Comparison of ENCODE assay signal across 18 cellular contexts in genomic region chr3:179794355-179794754, GRCh38.
"Had no signal": no experiment of that assay in that cellular context is flagged by ENCODE, and none has a peak within 500 bp of the region (broad histone marks: within the 10 kb centered on the region; RNA-seq: fewer than 3 reads in every experiment).

No MANE protein-coding gene starts in this region.

- H3K27me3 ChIP-seq: ascending aorta, hepatocyte, tibial nerve, uterus had no signal

- H3K4me3 Mint-ChIP-seq: activated CD4-positive, alpha-beta T cell treated with anti-CD3 and anti-CD28 coated beads, Interleukin-2, amount 10 ng/mL, durations not matched to agents 24 days and 14 days; activated CD8-positive, alpha-beta T cell treated with anti-CD3 and anti-CD28 coated beads for 36 hours; activated naive CD4-positive, alpha-beta T cell treated with anti-CD3 and anti-CD28 coated beads for 36 hours; activated T-cell treated with anti-CD3 and anti-CD28 coated beads, Interleukin-2, amount 50 U/mL, for 24 hours; nephron progenitor cell; stimulated activated naive CD8-positive, alpha-beta T cell treated with anti-CD3 and anti-CD28 coated beads, Interleukin-15, Interleukin-2, amounts not matched to agents 100 ng/mL and 50 ng/mL, for 24 hours; T-cell had no signal

- H3K9me3 Mint-ChIP-seq: activated CD4-positive, alpha-beta T cell treated with anti-CD3 and anti-CD28 coated beads, Interleukin-2, amount 10 ng/mL, durations not matched to agents 24 days and 14 days; activated CD8-positive, alpha-beta T cell treated with anti-CD3 and anti-CD28 coated beads for 36 hours; activated naive CD4-positive, alpha-beta T cell treated with anti-CD3 and anti-CD28 coated beads for 36 hours; activated T-cell treated with anti-CD3 and anti-CD28 coated beads, Interleukin-2, amount 50 U/mL, for 24 hours; activated T-helper 2 cell treated with anti-CD3 and anti-CD28 coated beads, Interferon-gamma antibody, Interleukin-2, Interleukin-4, amounts not matched to agents 10 μg/mL and 5 μg/mL and 100 μg/mL, durations not matched to agents 14 hours and 24 hours and 36 hours; nephron progenitor cell; stimulated activated naive CD8-positive, alpha-beta T cell treated with anti-CD3 and anti-CD28 coated beads, Interleukin-15, Interleukin-2, amounts not matched to agents 100 ng/mL and 50 ng/mL, for 24 hours; T-cell had no signal

- DNase-seq: activated CD4-positive, alpha-beta T cell treated with anti-CD3 and anti-CD28 coated beads, Interleukin-2, amount 10 ng/mL, durations not matched to agents 24 days and 14 days; activated CD8-positive, alpha-beta T cell treated with anti-CD3 and anti-CD28 coated beads for 36 hours; activated naive CD4-positive, alpha-beta T cell treated with anti-CD3 and anti-CD28 coated beads for 36 hours; activated T-cell treated with anti-CD3 and anti-CD28 coated beads, Interleukin-2, amount 50 U/mL, for 24 hours; effector CD4-positive, alpha-beta T cell; left colon; nephron progenitor cell; nucleus accumbens; posterior cingulate gyrus; stimulated activated CD4-positive, alpha-beta T cell treated with anti-CD3 and anti-CD28 coated beads, Interleukin-2, amount 100 ng/mL, for 24 hours; T-cell; uterus had no signal

- H3K27ac Mint-ChIP-seq: activated CD4-positive, alpha-beta T cell treated with anti-CD3 and anti-CD28 coated beads, Interleukin-2, amount 10 ng/mL, durations not matched to agents 24 days and 14 days; activated CD8-positive, alpha-beta T cell treated with anti-CD3 and anti-CD28 coated beads for 36 hours; activated naive CD4-positive, alpha-beta T cell treated with anti-CD3 and anti-CD28 coated beads for 36 hours; activated T-cell treated with anti-CD3 and anti-CD28 coated beads, Interleukin-2, amount 50 U/mL, for 24 hours; activated T-helper 2 cell treated with anti-CD3 and anti-CD28 coated beads, Interferon-gamma antibody, Interleukin-2, Interleukin-4, amounts not matched to agents 10 μg/mL and 5 μg/mL and 100 μg/mL, durations not matched to agents 14 hours and 24 hours and 36 hours; nephron progenitor cell; stimulated activated naive CD8-positive, alpha-beta T cell treated with anti-CD3 and anti-CD28 coated beads, Interleukin-15, Interleukin-2, amounts not matched to agents 100 ng/mL and 50 ng/mL, for 24 hours; T-cell had no signal

- H3K27ac ChIP-seq: ascending aorta, hepatocyte, tibial nerve, uterus had no signal

- H3K36me3 ChIP-seq: ascending aorta, uterus had no signal

- ATAC-seq: activated CD8-positive, alpha-beta T cell treated with anti-CD3 and anti-CD28 coated beads for 36 hours; esophagus mucosa; left colon; T-cell had no signal

- H3K27me3 Mint-ChIP-seq: activated CD4-positive, alpha-beta T cell treated with anti-CD3 and anti-CD28 coated beads, Interleukin-2, amount 10 ng/mL, durations not matched to agents 24 days and 14 days; activated CD8-positive, alpha-beta T cell treated with anti-CD3 and anti-CD28 coated beads for 36 hours; activated T-cell treated with anti-CD3 and anti-CD28 coated beads, Interleukin-2, amount 50 U/mL, for 24 hours; stimulated activated naive CD8-positive, alpha-beta T cell treated with anti-CD3 and anti-CD28 coated beads, Interleukin-15, Interleukin-2, amounts not matched to agents 100 ng/mL and 50 ng/mL, for 24 hours; T-cell had no signal

- H3K4me1 Mint-ChIP-seq: activated CD4-positive, alpha-beta T cell treated with anti-CD3 and anti-CD28 coated beads, Interleukin-2, amount 10 ng/mL, durations not matched to agents 24 days and 14 days; nephron progenitor cell; T-cell had no signal

- H3K9me3 ChIP-seq: ascending aorta, tibial nerve, uterus had no signal

- H3K4me3 ChIP-seq: ascending aorta, hepatocyte, tibial nerve, uterus had no signal

- H3K4me1 ChIP-seq: ascending aorta, tibial nerve, uterus had no signal
